ENCODE assay signal across 24 cellular contexts in the genomic region with DNA sequence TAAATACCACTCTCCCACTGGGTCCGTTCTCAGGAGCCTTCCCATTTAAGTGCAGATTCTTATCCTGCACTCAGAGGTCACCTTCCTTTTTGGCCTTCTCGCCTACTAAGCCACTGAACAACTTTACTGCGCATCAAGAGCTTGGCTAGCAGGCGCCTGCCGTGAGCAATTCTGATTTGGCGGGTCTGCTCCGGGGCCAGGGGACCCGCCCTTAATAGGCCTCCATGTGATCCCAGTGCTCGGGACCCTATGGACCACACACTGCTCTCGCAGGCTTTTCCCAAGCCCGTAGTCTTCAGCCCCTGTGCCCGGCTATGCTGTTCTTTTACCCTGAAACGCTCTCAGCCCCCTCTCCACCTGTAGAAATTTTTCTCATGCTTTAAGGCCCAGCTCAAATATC. TPM values are rescaled to one million over a fixed set of nuclear protein-coding genes. Genes with fewer than 3 reads are reported as not detected.
DNase-seq lines count a peak whose midpoint lies in the region; ATAC-seq and TF ChIP-seq lines count a peak whose summit lies in the region.
"Had no signal": no experiment of that assay in that cellular context is flagged by ENCODE, and none has a peak within 500 bp of the region (broad histone marks: within the 10 kb centered on the region; RNA-seq: fewer than 3 reads in every experiment).

No MANE protein-coding gene starts in this region.

- no peak overlapping the region for H2BK15ac ChIP-seq in neuronal stem cell (ENCODE audit: low read length)

- TF ChIP-seq CTCF in GM23338 (conservative IDR thresholded peaks at IDR 0.05; ENCODE audit: low read depth in 2 of 2), result no peak
- no peak for TF ChIP-seq CTCF in glutamatergic neuron (IDR thresholded peaks at IDR 0.05; ENCODE audit: partially characterized antibody, unreplicated experiment)

- no peak overlapping the region for H3K14ac ChIP-seq in neuronal stem cell (ENCODE audit: low read length)

- no peak overlapping the region for H2BK5ac ChIP-seq in neuronal stem cell (ENCODE audit: low read length)

- H4K91ac ChIP-seq in neuronal stem cell (ENCODE audit: low read depth, low read length, poor library complexity), result no peak overlapping the region

- H3K4me3 ChIP-seq in GM23338 (peak overlapping the region; percentile 50), iPS-18c (ENCODE audit: insufficient read depth, low read depth, low read length) (peak overlapping the region; percentile 17), neuronal stem cell (ENCODE audit: low read length in 2 of 2) (no peak overlapping the region), SJCRH30 (no peak overlapping the region)
- H3K4me3 ChIP-seq: skin epidermis had no signal

- ATAC-seq in GM23338 (peak; percentile 83), GM18909 (IDR thresholded peaks at IDR 0.05; ENCODE audit: poor library complexity, unreplicated experiment) (no peak)
- ATAC-seq: esophagus mucosa; stimulated activated memory B cell treated with anti-CD40 and anti-IgM and Interleukin-4, amounts not matched to agents 10 μg/mL and 1 μg/mL and 100 μg/mL, for 72 hours had no signal

- H3K9me3 ChIP-seq in iPS-18c (ENCODE audit: control insufficient read depth, insufficient read depth, low read length) (no peaks in the 10 kb centered on the region), neuronal stem cell (replicated peaks in 1 of 2; ENCODE audit: control insufficient read depth in 2 of 2, insufficient read depth in 1 of 2, low read depth in 1 of 2, low read length in 2 of 2) (no peaks in the 10 kb centered on the region), SJCRH30 (replicated peaks) (no peaks in the 10 kb centered on the region)
- H3K9me3 ChIP-seq: testis had no signal

- H2AFZ ChIP-seq in GM23338 (no peak overlapping the region), neuronal stem cell (ENCODE audit: low read length) (no peak overlapping the region)

- H4K8ac ChIP-seq in neuronal stem cell (ENCODE audit: low read depth, low read length), result no peak overlapping the region

- no peak overlapping the region for H3K18ac ChIP-seq in neuronal stem cell (ENCODE audit: low read length)

- no peak overlapping the region for H3K23ac ChIP-seq in neuronal stem cell (ENCODE audit: low read depth, low read length, poor library complexity)

- no peak overlapping the region for H3K4ac ChIP-seq in neuronal stem cell (ENCODE audit: low read length)

- no peak overlapping the region for H3K27ac Mint-ChIP-seq in GM23338
- H3K27ac Mint-ChIP-seq in glutamatergic neuron (ENCODE audit: unreplicated experiment), result no peak overlapping the region
- H3K27ac Mint-ChIP-seq: activated CD4-positive, alpha-beta T cell treated with anti-CD3 and anti-CD28 coated beads, Interleukin-2, amount 10 ng/mL, durations not matched to agents 7 days and 5 days; activated naive CD8-positive, alpha-beta T cell; progenitor cell of endocrine pancreas; stimulated activated memory B cell treated with anti-CD40 and anti-IgM and Interleukin-4, amounts not matched to agents 10 μg/mL and 1 μg/mL and 100 μg/mL, for 72 hours; T-cell had no signal

- H3K79me1 ChIP-seq in neuronal stem cell (ENCODE audit: low read depth, low read length), result peaks cover 2% of the 10 kb centered on the region

- no peak overlapping the region for H2BK120ac ChIP-seq in neuronal stem cell (ENCODE audit: low read depth, low read length)

- H3K4me1 ChIP-seq in GM23338 (ENCODE audit: insufficient read depth) (peaks cover 47% of the 10 kb centered on the region), neuronal stem cell (ENCODE audit: control insufficient read depth in 2 of 2, insufficient read depth in 1 of 2, low read depth in 1 of 2, low read length in 2 of 2) (peaks cover 8 to 17% of the 10 kb centered on the region in 2 donors), SJCRH30 (no peaks in the 10 kb centered on the region)

- DNase-seq in GM23338 (ENCODE audit: low spot score) (peak; percentile 67), NCI-H2227 treated with DMSO at 0.1 percent for 48 hours (lab: John Stamatoyannopoulos, UW) (peak; percentile 9), neuronal stem cell (ENCODE audit: low spot score) (peak; percentile 21), SJCRH30 (no peak), medulla oblongata (ENCODE audit: extremely low spot score) (no peak), glutamatergic neuron (no peak)
- DNase-seq: activated CD4-positive, alpha-beta T cell treated with anti-CD3 and anti-CD28 coated beads, Interleukin-2, amount 10 ng/mL, durations not matched to agents 7 days and 5 days; Calu3; effector CD4-positive, alpha-beta T cell; foreskin melanocyte; Kasumi-1; NCI-H226; SIG-M5; testis had no signal

- H3K4me1 Mint-ChIP-seq in GM23338 (peaks cover 24% of the 10 kb centered on the region), glutamatergic neuron (ENCODE audit: low read depth, unreplicated experiment) (no peaks in the 10 kb centered on the region)
- H3K4me1 Mint-ChIP-seq: stimulated activated memory B cell treated with anti-CD40 and anti-IgM and Interleukin-4, amounts not matched to agents 10 μg/mL and 1 μg/mL and 100 μg/mL, for 72 hours had no signal

- peak overlapping the region; percentile 74 for H3K4me2 ChIP-seq in GM23338
- H3K4me2 ChIP-seq in neuronal stem cell (ENCODE audit: insufficient read depth, low read length, poor library complexity, severe bottlenecking), result no peak overlapping the region

- H3K27ac ChIP-seq in GM23338 (ENCODE audit: low read depth) (no peak overlapping the region), neuronal stem cell (replicated peaks; ENCODE audit: low read length) (no peak overlapping the region), SJCRH30 (no peak overlapping the region)
- H3K27ac ChIP-seq: C4-2B, skin epidermis, testis had no signal

- no peak overlapping the region for H3K9ac ChIP-seq in neuronal stem cell (ENCODE audit: low read depth, low read length, poor library complexity)

- H3K27me3 Mint-ChIP-seq in GM23338 (ENCODE audit: insufficient read depth, low read depth, poor library complexity) (peaks cover 25% of the 10 kb centered on the region), glutamatergic neuron (ENCODE audit: unreplicated experiment) (peaks cover 2% of the 10 kb centered on the region)
- H3K27me3 Mint-ChIP-seq: activated naive CD8-positive, alpha-beta T cell; progenitor cell of endocrine pancreas had no signal

- H4K20me1 ChIP-seq in GM23338 (replicated peaks; ENCODE audit: insufficient read depth), result 0 out of 2 replicates have a peak, but pooled peaks cover 16% of the 10 kb centered on the region

- H3K36me3 ChIP-seq in GM23338 (ENCODE audit: insufficient read depth) (no peaks in the 10 kb centered on the region), neuronal stem cell (replicated peaks in 1 of 2; ENCODE audit: control insufficient read depth in 2 of 2, insufficient read depth in 2 of 2, low read length in 2 of 2) (peaks cover 0 to 10% of the 10 kb centered on the region in 2 donors), SJCRH30 (no peaks in the 10 kb centered on the region)

- WGBS in neuronal stem cell (ENCODE audit: extremely low coverage in 2 of 2, insufficient read length in 2 of 2, insufficient replicate concordance in 1 of 2), 2 donors, result no CpG with 5 or more reads among the region's 13 CpGs

- no peaks in the 10 kb centered on the region for H3K9me2 ChIP-seq in GM23338 (ENCODE audit: insufficient read depth)

- H3K4me3 Mint-ChIP-seq in GM23338, result no peak overlapping the region
- no peak overlapping the region for H3K4me3 Mint-ChIP-seq in glutamatergic neuron (ENCODE audit: unreplicated experiment)
- H3K4me3 Mint-ChIP-seq: activated CD4-positive, alpha-beta T cell treated with anti-CD3 and anti-CD28 coated beads, Interleukin-2, amount 10 ng/mL, durations not matched to agents 7 days and 5 days; activated naive CD8-positive, alpha-beta T cell; neural crest cell; stimulated activated memory B cell treated with anti-CD40 and anti-IgM and Interleukin-4, amounts not matched to agents 10 μg/mL and 1 μg/mL and 100 μg/mL, for 72 hours; T-cell had no signal

- H3K79me2 ChIP-seq in GM23338 (replicated peaks; ENCODE audit: insufficient read depth), result no peaks in the 10 kb centered on the region; the same call in 1 of the 2 replicates

- H3K27me3 ChIP-seq in GM23338 (ENCODE audit: insufficient read depth), result peaks cover 90% of the 10 kb centered on the region
- H3K27me3 ChIP-seq in neuronal stem cell (ENCODE audit: control insufficient read depth in 3 of 3, insufficient read depth in 3 of 3, low read depth in 1 of 3, low read length in 3 of 3), result no peaks in the 10 kb centered on the region
- no peaks in the 10 kb centered on the region for H3K27me3 ChIP-seq in SJCRH30
- H3K27me3 ChIP-seq: testis had no signal

- H3K9me3 Mint-ChIP-seq in GM23338 (no peaks in the 10 kb centered on the region), glutamatergic neuron (ENCODE audit: unreplicated experiment) (no peaks in the 10 kb centered on the region)
- H3K9me3 Mint-ChIP-seq: activated CD4-positive, alpha-beta T cell treated with anti-CD3 and anti-CD28 coated beads, Interleukin-2, amount 10 ng/mL, durations not matched to agents 7 days and 5 days; neural crest cell; stimulated activated memory B cell treated with anti-CD40 and anti-IgM and Interleukin-4, amounts not matched to agents 10 μg/mL and 1 μg/mL and 100 μg/mL, for 72 hours; T-cell had no signal

- H3F3A ChIP-seq in GM23338 (replicated peaks; ENCODE audit: low read depth), result peaks cover 9% of the 10 kb centered on the region; the same call in 1 of the 2 replicates

- no peak overlapping the region for H2BK12ac ChIP-seq in neuronal stem cell (ENCODE audit: low read length)

- H3K36me3 Mint-ChIP-seq in GM23338 (ENCODE audit: low read depth), result peaks cover 3% of the 10 kb centered on the region; the same call in 2 of the 3 replicates
- no peaks in the 10 kb centered on the region for H3K36me3 Mint-ChIP-seq in glutamatergic neuron (ENCODE audit: unreplicated experiment)
- H3K36me3 Mint-ChIP-seq: activated naive CD8-positive, alpha-beta T cell; stimulated activated memory B cell treated with anti-CD40 and anti-IgM and Interleukin-4, amounts not matched to agents 10 μg/mL and 1 μg/mL and 100 μg/mL, for 72 hours had no signal

- H2AK5ac ChIP-seq in neuronal stem cell (ENCODE audit: low read depth, low read length), result no peak overlapping the region

TF ChIP-seq in GM23338, 12 proteins besides CTCF, POLR2A, EP300 and RAD21 (continues in another document):
- no peak for TF ChIP-seq CREB1 (CRISPR knock-in tag; IDR thresholded peaks at IDR 0.05; ENCODE audit: low read depth)
- TF ChIP-seq ZNF331 (CRISPR knock-in tag; IDR thresholded peaks at IDR 0.05; ENCODE audit: low read depth), result no peak

RNA-seq across cellular contexts. Expression of a gene that starts 45.1 kb away (rescaled TPM):
- total RNA-seq in GM23338 (2014; rRNA removed; shearing (Covaris generic)), result 33.8 and 46.1 TPM in 2 replicates
- 11.7 and 13.2 TPM in 2 replicates for polyA plus RNA-seq in GM23338 (2016; fragmentation: Nextera tagmentation; extraction: Ambion mirVana)
- polyA plus RNA-seq in neuronal stem cell (2013, experiment 1 of 2), result 45.2 TPM
- 43.6 TPM for polyA plus RNA-seq in neuronal stem cell (2013, experiment 2 of 2)
- total RNA-seq in SJCRH30 (2014; rRNA removed; shearing (Covaris generic)), result 18.8 and 19.0 TPM in 2 replicates
- 36.7 TPM for total RNA-seq in glutamatergic neuron (ENCODE audit: unreplicated experiment)

Comparison
In these comparisons a context has a peak if more than half of its experiments do, and no peak if none do; other contexts are left out.
1. DNase-seq: peak in GM23338 (single experiment), NCI-H2227 treated with DMSO at 0.1 percent for 48 hours (single experiment) and neuronal stem cell (single experiment); none in SJCRH30 (0 of 2), medulla oblongata (single experiment) and glutamatergic neuron (single experiment).
2. H3K4me3 ChIP-seq: peak in GM23338 (single experiment) and iPS-18c (single experiment); none in neuronal stem cell (0 of 2) and SJCRH30 (single experiment).